ENCODE assay signal across 1 cellular context in genomic region chr16:89873109-89873821, GRCh38.
TF ChIP-seq lines count a peak whose summit lies in the region.

A gene with protein sequence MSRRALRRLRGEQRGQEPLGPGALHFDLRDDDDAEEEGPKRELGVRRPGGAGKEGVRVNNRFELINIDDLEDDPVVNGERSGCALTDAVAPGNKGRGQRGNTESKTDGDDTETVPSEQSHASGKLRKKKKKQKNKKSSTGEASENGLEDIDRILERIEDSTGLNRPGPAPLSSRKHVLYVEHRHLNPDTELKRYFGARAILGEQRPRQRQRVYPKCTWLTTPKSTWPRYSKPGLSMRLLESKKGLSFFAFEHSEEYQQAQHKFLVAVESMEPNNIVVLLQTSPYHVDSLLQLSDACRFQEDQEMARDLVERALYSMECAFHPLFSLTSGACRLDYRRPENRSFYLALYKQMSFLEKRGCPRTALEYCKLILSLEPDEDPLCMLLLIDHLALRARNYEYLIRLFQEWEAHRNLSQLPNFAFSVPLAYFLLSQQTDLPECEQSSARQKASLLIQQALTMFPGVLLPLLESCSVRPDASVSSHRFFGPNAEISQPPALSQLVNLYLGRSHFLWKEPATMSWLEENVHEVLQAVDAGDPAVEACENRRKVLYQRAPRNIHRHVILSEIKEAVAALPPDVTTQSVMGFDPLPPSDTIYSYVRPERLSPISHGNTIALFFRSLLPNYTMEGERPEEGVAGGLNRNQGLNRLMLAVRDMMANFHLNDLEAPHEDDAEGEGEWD (plus strand): TSS chr16:89873592. CDS start chr16:89873668, 76 bp downstream.

TF ChIP-seq in SK-N-SH, 30 proteins besides CTCF, POLR2A, EP300 and RAD21 (continued from another document):
- TF ChIP-seq, protein P1, sequence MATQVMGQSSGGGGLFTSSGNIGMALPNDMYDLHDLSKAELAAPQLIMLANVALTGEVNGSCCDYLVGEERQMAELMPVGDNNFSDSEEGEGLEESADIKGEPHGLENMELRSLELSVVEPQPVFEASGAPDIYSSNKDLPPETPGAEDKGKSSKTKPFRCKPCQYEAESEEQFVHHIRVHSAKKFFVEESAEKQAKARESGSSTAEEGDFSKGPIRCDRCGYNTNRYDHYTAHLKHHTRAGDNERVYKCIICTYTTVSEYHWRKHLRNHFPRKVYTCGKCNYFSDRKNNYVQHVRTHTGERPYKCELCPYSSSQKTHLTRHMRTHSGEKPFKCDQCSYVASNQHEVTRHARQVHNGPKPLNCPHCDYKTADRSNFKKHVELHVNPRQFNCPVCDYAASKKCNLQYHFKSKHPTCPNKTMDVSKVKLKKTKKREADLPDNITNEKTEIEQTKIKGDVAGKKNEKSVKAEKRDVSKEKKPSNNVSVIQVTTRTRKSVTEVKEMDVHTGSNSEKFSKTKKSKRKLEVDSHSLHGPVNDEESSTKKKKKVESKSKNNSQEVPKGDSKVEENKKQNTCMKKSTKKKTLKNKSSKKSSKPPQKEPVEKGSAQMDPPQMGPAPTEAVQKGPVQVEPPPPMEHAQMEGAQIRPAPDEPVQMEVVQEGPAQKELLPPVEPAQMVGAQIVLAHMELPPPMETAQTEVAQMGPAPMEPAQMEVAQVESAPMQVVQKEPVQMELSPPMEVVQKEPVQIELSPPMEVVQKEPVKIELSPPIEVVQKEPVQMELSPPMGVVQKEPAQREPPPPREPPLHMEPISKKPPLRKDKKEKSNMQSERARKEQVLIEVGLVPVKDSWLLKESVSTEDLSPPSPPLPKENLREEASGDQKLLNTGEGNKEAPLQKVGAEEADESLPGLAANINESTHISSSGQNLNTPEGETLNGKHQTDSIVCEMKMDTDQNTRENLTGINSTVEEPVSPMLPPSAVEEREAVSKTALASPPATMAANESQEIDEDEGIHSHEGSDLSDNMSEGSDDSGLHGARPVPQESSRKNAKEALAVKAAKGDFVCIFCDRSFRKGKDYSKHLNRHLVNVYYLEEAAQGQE (IDR thresholded peaks at IDR 0.05; ENCODE audit: low read depth, low read length): no peak
- no peak for TF ChIP-seq TCF12 (IDR thresholded peaks at IDR 0.05)
- TF ChIP-seq NFIC (IDR thresholded peaks at IDR 0.05; ENCODE audit: borderline replicate concordance): no peak
- TF ChIP-seq USF2 (IDR thresholded peaks at IDR 0.05; ENCODE audit: borderline replicate concordance, low read depth, low read length): no peak
- TF ChIP-seq POLR2AphosphoS5 (IDR thresholded peaks at IDR 0.05; ENCODE audit: low read depth, low read length): peak; percentile 86
- no peak; the same call in 1 of the 2 replicates for TF ChIP-seq ELF1 (IDR thresholded peaks at IDR 0.05)
- TF ChIP-seq GATA2 (CRISPR knock-in tag; IDR thresholded peaks at IDR 0.05): no peak
- TF ChIP-seq CHD2 (IDR thresholded peaks at IDR 0.05; ENCODE audit: low read length, partially characterized antibody): no peak
- TF ChIP-seq JUND (IDR thresholded peaks at IDR 0.05): no peak
- TF ChIP-seq GABPA (IDR thresholded peaks at IDR 0.05; ENCODE audit: low read depth): no peak
- no peak; the same call in none of the 2 replicates for TF ChIP-seq TAF1 (IDR thresholded peaks at IDR 0.05; ENCODE audit: borderline replicate concordance, low read depth, low read length)
- 0 out of 2 replicates have a peak, but pooled peaks have one; percentile 15 for TF ChIP-seq SIN3A (IDR thresholded peaks at IDR 0.05; ENCODE audit: borderline replicate concordance, low read depth, low read length)
- TF ChIP-seq MEF2A (IDR thresholded peaks at IDR 0.05; ENCODE audit: borderline replicate concordance, low read depth): no peak
- no peak; the same call in none of the 2 replicates for TF ChIP-seq MXI1 (IDR thresholded peaks at IDR 0.05; ENCODE audit: low read depth, low read length)
- peak; percentile 91 for TF ChIP-seq MAX (IDR thresholded peaks at IDR 0.05; ENCODE audit: low read depth)
- no peak for TF ChIP-seq RXRA (IDR thresholded peaks at IDR 0.05; ENCODE audit: borderline replicate concordance, low read depth)
- TF ChIP-seq FOXJ3 (CRISPR knock-in tag; IDR thresholded peaks at IDR 0.05): no peak
- TF ChIP-seq, protein P2, sequence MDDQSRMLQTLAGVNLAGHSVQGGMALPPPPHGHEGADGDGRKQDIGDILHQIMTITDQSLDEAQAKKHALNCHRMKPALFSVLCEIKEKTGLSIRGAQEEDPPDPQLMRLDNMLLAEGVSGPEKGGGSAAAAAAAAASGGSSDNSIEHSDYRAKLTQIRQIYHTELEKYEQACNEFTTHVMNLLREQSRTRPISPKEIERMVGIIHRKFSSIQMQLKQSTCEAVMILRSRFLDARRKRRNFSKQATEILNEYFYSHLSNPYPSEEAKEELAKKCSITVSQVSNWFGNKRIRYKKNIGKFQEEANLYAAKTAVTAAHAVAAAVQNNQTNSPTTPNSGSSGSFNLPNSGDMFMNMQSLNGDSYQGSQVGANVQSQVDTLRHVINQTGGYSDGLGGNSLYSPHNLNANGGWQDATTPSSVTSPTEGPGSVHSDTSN (IDR thresholded peaks at IDR 0.05): peak; percentile 9; the same call in 1 of the 2 replicates
